12 cellular contexts compared by ENCODE assay signal in genomic region chr1:159917533-159917932, GRCh38. TPM values are rescaled to one million over a fixed set of nuclear protein-coding genes. Genes with fewer than 3 reads are reported as not detected.
A peak's percentile ranks its signal among the peaks of the same experiment; 100 is the strongest.
DNase-seq lines count a peak whose midpoint lies in the region; ATAC-seq, FAIRE-seq and TF ChIP-seq lines count a peak whose summit lies in the region.
"Had no signal": no experiment of that assay in that cellular context is flagged by ENCODE, and none has a peak within 500 bp of the region (broad histone marks: within the 10 kb centered on the region; RNA-seq: fewer than 3 reads in every experiment).

No MANE protein-coding gene starts in this region.

- no peaks in the 10 kb centered on the region for H3K27me3 Mint-ChIP-seq in activated T-cell treated with anti-CD3 and anti-CD28 coated beads, Interleukin-2, amount 50 U/mL, for 24 hours
- no peaks in the 10 kb centered on the region for H3K27me3 Mint-ChIP-seq in T-helper 17 cell

- DNase-seq in activated T-cell treated with anti-CD3 and anti-CD28 coated beads, Interleukin-2, amount 50 U/mL, for 24 hours: no peak
- no peak for DNase-seq in activated T-cell treated with anti-CD3 and anti-CD28 coated beads, Interleukin-2, amount 50 U/mL, for 48 hours
- no peak for DNase-seq in T-helper 17 cell
- DNase-seq in kidney: peak; percentile 47
- DNase-seq in tibial artery: no peak
- no peak for DNase-seq in GM19238 (ENCODE audit: insufficient read length, low spot score)
- DNase-seq in AG20443 (ENCODE audit: low spot score): no peak
- DNase-seq: lower lobe of right lung had no signal

- no peak overlapping the region for H3K9ac ChIP-seq in kidney (ENCODE audit: low read length in 2 of 2)

- no peaks in the 10 kb centered on the region for H3K27me3 ChIP-seq in tibial artery
- H3K27me3 ChIP-seq: cardiac muscle cell, SJSA1 had no signal

- H3K4me3 Mint-ChIP-seq in activated T-cell treated with anti-CD3 and anti-CD28 coated beads, Interleukin-2, amount 50 U/mL, for 24 hours: no peak overlapping the region
- peak overlapping the region; percentile 66 for H3K4me3 Mint-ChIP-seq in T-helper 17 cell

- H3K27ac Mint-ChIP-seq in activated T-cell treated with anti-CD3 and anti-CD28 coated beads, Interleukin-2, amount 50 U/mL, for 24 hours: peak overlapping the region; percentile 78
- peak overlapping the region; percentile 96 for H3K27ac Mint-ChIP-seq in T-helper 17 cell

- no peaks in the 10 kb centered on the region for H3K9me3 ChIP-seq in T-helper 17 cell (ENCODE audit: control insufficient read depth, low read length, poor library complexity, severe bottlenecking)
- H3K9me3 ChIP-seq in kidney (ENCODE audit: control insufficient read depth in 1 of 2, low read length in 2 of 2): no peaks in the 10 kb centered on the region
- no peaks in the 10 kb centered on the region for H3K9me3 ChIP-seq in tibial artery
- H3K9me3 ChIP-seq: lower lobe of right lung, SJSA1 had no signal

- H3K36me3 ChIP-seq in kidney (ENCODE audit: control insufficient read depth in 1 of 2, insufficient read depth in 2 of 2, low read length in 2 of 2): peaks cover 19 to 28% of the 10 kb centered on the region in 2 donors
- H3K36me3 ChIP-seq in tibial artery: peaks cover 23 to 35% (median 33%) of the 10 kb centered on the region in 3 donors
- H3K36me3 ChIP-seq: cardiac muscle cell had no signal

- no peak for TF ChIP-seq CTCF in kidney (IDR thresholded peaks at IDR 0.05; ENCODE audit: borderline replicate concordance, extremely low read depth, insufficient read depth)
- no peak for TF ChIP-seq CTCF in tibial artery (IDR thresholded peaks at IDR 0.05)

- no peaks in the 10 kb centered on the region for H3K9me3 Mint-ChIP-seq in activated T-cell treated with anti-CD3 and anti-CD28 coated beads, Interleukin-2, amount 50 U/mL, for 24 hours

- peaks cover 71% of the 10 kb centered on the region for H3K4me1 Mint-ChIP-seq in activated T-cell treated with anti-CD3 and anti-CD28 coated beads, Interleukin-2, amount 50 U/mL, for 24 hours (ENCODE audit: low read depth)
- peaks cover 64% of the 10 kb centered on the region for H3K4me1 Mint-ChIP-seq in T-helper 17 cell

- H3K4me1 ChIP-seq in kidney (ENCODE audit: control insufficient read depth in 1 of 2, insufficient read depth in 1 of 2, low read depth in 1 of 2, low read length in 2 of 2) (peaks cover 6 to 19% of the 10 kb centered on the region in 2 donors), tibial artery (peaks cover 0 to 51% (median 36%) of the 10 kb centered on the region in 4 donors)

- H3K27ac ChIP-seq in kidney (ENCODE audit: low read depth in 2 of 2, low read length in 2 of 2) (no peak overlapping the region), tibial artery (peak overlapping the region; percentile 17 to 64)
- H3K27ac ChIP-seq: cardiac muscle cell had no signal

- intact Hi-C loops in kidney (cut with DNase I) (no loop called here), tibial artery (cut with DNase I; ENCODE audit: low total_unique reads) (no loop called here)

- no peak for FAIRE-seq in kidney (lab: Jason Lieb, UNC)

- ATAC-seq in T-helper 17 cell (no peak), GM18858 (IDR thresholded peaks at IDR 0.05; ENCODE audit: unreplicated experiment) (no peak)
- ATAC-seq: lower lobe of right lung had no signal

- no peak overlapping the region for H3K4me3 ChIP-seq in kidney (ENCODE audit: low read length in 2 of 2)
- no peak overlapping the region for H3K4me3 ChIP-seq in tibial artery
- H3K4me3 ChIP-seq: cardiac muscle cell, lower lobe of right lung, SJSA1 had no signal

- H3K36me3 Mint-ChIP-seq in activated T-cell treated with anti-CD3 and anti-CD28 coated beads, Interleukin-2, amount 50 U/mL, for 24 hours (ENCODE audit: low read depth): peaks cover 81% of the 10 kb centered on the region
- peaks cover 11% of the 10 kb centered on the region for H3K36me3 Mint-ChIP-seq in T-helper 17 cell (ENCODE audit: low read depth)

RNA-seq across cellular contexts. Expression of gene TAGLN2, which starts 7.8 kb away (rescaled TPM):
- 100 to 1,000 TPM; 515 to 717 TPM for total RNA-seq in T-helper 17 cell
- 358 TPM for total RNA-seq in kidney
- 223 TPM for polyA plus RNA-seq in kidney (ENCODE audit: insufficient read depth, low read depth, low replicate concordance)

RNA-seq across cellular contexts. Expression of gene CFAP45, which starts 17.6 kb away (rescaled TPM):
- total RNA-seq in T-helper 17 cell (1 to 10 TPM; 4.6 to 6.3 TPM), kidney (1.0 TPM)
- 14.2 TPM for polyA plus RNA-seq in kidney (ENCODE audit: insufficient read depth, low read depth, low replicate concordance)
- total RNA-seq: cardiac muscle cell had no signal
- polyA plus RNA-seq: cardiac muscle cell had no signal

RNA-seq across cellular contexts. Expression of gene IGSF9, which starts 27.9 kb away (rescaled TPM):
- under 1 TPM in 1 of 2 donors, not detected in 1; 0.07 TPM for total RNA-seq in T-helper 17 cell
- 0.88 TPM for total RNA-seq in kidney
- 1.3 TPM for polyA plus RNA-seq in kidney (ENCODE audit: insufficient read depth, low read depth, low replicate concordance)

RNA-seq across cellular contexts. Expression of gene SLAMF9, which starts 36.5 kb away (rescaled TPM):
- total RNA-seq in T-helper 17 cell (not detected), kidney (not detected)
- polyA plus RNA-seq in kidney (ENCODE audit: insufficient read depth, low read depth, low replicate concordance): not detected
- total RNA-seq: cardiac muscle cell, lower lobe of right lung, right cardiac atrium, SJSA1 had no signal
- polyA plus RNA-seq: cardiac muscle cell, right cardiac atrium had no signal

RNA-seq across cellular contexts. Expression of gene VSIG8, which starts 55.1 kb away (rescaled TPM):
- total RNA-seq in T-helper 17 cell: not detected
- total RNA-seq in kidney: not detected
- polyA plus RNA-seq in kidney (ENCODE audit: insufficient read depth, low read depth, low replicate concordance): 8.1 TPM
- total RNA-seq: cardiac muscle cell, SJSA1 had no signal
- polyA plus RNA-seq: cardiac muscle cell had no signal

Comparison
In these comparisons a context has a peak if more than half of its experiments do, and no peak if none do; other contexts are left out.
1. H3K27ac ChIP-seq: peak in tibial artery (2 of 2); none in kidney (0 of 2).